1 cellular context compared by ENCODE assay signal in the genomic region with DNA sequence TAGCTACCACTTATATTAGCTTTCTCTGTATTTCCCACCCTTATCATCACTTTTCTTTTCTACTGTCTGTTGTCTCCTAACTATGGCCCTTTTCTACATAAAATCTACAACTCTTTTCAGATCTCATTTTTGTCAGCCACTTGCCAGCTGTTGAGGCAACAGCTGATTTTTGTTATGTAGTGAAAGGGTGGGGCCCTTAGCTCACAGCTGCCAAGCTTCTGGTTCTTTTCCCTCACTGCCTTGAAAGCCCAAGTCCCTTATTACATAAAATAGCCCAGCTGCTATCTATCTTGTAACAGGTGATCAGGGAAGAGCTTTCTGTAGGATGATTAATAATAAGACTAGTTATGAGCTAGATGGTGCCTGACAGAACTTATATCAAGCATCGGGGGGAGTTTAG.
TF ChIP-seq lines count a peak whose summit lies in the region.

No MANE protein-coding gene starts in this region.

TF ChIP-seq in GM23338, 12 proteins besides CTCF, POLR2A, EP300 and RAD21 (continued from another document):
- TF ChIP-seq, protein P1, sequence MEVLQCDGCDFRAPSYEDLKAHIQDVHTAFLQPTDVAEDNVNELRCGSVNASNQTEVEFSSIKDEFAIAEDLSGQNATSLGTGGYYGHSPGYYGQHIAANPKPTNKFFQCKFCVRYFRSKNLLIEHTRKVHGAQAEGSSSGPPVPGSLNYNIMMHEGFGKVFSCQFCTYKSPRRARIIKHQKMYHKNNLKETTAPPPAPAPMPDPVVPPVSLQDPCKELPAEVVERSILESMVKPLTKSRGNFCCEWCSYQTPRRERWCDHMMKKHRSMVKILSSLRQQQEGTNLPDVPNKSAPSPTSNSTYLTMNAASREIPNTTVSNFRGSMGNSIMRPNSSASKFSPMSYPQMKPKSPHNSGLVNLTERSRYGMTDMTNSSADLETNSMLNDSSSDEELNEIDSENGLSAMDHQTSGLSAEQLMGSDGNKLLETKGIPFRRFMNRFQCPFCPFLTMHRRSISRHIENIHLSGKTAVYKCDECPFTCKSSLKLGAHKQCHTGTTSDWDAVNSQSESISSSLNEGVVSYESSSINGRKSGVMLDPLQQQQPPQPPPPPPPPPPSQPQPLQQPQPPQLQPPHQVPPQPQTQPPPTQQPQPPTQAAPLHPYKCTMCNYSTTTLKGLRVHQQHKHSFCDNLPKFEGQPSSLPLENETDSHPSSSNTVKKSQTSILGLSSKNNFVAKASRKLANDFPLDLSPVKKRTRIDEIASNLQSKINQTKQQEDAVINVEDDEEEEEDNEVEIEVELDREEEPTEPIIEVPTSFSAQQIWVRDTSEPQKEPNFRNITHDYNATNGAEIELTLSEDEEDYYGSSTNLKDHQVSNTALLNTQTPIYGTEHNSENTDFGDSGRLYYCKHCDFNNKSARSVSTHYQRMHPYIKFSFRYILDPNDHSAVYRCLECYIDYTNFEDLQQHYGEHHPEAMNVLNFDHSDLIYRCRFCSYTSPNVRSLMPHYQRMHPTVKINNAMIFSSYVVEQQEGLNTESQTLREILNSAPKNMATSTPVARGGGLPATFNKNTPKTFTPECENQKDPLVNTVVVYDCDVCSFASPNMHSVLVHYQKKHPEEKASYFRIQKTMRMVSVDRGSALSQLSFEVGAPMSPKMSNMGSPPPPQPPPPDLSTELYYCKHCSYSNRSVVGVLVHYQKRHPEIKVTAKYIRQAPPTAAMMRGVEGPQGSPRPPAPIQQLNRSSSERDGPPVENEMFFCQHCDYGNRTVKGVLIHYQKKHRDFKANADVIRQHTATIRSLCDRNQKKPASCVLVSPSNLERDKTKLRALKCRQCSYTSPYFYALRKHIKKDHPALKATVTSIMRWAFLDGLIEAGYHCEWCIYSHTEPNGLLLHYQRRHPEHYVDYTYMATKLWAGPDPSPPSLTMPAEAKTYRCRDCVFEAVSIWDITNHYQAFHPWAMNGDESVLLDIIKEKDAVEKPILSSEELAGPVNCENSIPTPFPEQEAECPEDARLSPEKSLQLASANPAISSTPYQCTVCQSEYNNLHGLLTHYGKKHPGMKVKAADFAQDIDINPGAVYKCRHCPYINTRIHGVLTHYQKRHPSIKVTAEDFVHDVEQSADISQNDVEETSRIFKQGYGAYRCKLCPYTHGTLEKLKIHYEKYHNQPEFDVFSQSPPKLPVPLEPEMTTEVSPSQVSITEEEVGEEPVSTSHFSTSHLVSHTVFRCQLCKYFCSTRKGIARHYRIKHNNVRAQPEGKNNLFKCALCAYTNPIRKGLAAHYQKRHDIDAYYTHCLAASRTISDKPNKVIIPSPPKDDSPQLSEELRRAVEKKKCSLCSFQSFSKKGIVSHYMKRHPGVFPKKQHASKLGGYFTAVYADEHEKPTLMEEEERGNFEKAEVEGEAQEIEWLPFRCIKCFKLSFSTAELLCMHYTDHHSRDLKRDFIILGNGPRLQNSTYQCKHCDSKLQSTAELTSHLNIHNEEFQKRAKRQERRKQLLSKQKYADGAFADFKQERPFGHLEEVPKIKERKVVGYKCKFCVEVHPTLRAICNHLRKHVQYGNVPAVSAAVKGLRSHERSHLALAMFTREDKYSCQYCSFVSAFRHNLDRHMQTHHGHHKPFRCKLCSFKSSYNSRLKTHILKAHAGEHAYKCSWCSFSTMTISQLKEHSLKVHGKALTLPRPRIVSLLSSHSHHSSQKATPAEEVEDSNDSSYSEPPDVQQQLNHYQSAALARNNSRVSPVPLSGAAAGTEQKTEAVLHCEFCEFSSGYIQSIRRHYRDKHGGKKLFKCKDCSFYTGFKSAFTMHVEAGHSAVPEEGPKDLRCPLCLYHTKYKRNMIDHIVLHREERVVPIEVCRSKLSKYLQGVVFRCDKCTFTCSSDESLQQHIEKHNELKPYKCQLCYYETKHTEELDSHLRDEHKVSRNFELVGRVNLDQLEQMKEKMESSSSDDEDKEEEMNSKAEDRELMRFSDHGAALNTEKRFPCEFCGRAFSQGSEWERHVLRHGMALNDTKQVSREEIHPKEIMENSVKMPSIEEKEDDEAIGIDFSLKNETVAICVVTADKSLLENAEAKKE (CRISPR knock-in tag; IDR thresholded peaks at IDR 0.05), result no peak
- TF ChIP-seq, protein P2, sequence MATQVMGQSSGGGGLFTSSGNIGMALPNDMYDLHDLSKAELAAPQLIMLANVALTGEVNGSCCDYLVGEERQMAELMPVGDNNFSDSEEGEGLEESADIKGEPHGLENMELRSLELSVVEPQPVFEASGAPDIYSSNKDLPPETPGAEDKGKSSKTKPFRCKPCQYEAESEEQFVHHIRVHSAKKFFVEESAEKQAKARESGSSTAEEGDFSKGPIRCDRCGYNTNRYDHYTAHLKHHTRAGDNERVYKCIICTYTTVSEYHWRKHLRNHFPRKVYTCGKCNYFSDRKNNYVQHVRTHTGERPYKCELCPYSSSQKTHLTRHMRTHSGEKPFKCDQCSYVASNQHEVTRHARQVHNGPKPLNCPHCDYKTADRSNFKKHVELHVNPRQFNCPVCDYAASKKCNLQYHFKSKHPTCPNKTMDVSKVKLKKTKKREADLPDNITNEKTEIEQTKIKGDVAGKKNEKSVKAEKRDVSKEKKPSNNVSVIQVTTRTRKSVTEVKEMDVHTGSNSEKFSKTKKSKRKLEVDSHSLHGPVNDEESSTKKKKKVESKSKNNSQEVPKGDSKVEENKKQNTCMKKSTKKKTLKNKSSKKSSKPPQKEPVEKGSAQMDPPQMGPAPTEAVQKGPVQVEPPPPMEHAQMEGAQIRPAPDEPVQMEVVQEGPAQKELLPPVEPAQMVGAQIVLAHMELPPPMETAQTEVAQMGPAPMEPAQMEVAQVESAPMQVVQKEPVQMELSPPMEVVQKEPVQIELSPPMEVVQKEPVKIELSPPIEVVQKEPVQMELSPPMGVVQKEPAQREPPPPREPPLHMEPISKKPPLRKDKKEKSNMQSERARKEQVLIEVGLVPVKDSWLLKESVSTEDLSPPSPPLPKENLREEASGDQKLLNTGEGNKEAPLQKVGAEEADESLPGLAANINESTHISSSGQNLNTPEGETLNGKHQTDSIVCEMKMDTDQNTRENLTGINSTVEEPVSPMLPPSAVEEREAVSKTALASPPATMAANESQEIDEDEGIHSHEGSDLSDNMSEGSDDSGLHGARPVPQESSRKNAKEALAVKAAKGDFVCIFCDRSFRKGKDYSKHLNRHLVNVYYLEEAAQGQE (IDR thresholded peaks at IDR 0.05; ENCODE audit: unreplicated experiment), result no peak
- TF ChIP-seq NANOG (IDR thresholded peaks at IDR 0.05; ENCODE audit: borderline replicate concordance) (no peak), POLR2AphosphoS5 (IDR thresholded peaks at IDR 0.05; ENCODE audit: low read depth) (no peak), ZNF114 (CRISPR knock-in tag; IDR thresholded peaks at IDR 0.05) (no peak)
- TF ChIP-seq, protein P3, sequence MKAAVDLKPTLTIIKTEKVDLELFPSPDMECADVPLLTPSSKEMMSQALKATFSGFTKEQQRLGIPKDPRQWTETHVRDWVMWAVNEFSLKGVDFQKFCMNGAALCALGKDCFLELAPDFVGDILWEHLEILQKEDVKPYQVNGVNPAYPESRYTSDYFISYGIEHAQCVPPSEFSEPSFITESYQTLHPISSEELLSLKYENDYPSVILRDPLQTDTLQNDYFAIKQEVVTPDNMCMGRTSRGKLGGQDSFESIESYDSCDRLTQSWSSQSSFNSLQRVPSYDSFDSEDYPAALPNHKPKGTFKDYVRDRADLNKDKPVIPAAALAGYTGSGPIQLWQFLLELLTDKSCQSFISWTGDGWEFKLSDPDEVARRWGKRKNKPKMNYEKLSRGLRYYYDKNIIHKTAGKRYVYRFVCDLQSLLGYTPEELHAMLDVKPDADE (IDR thresholded peaks at IDR 0.05), result no peak
